In genomic region chr10:71815515-71816130, GRCh38 we compare ENCODE assay signal across 15 cellular contexts. TPM values are rescaled to one million over a fixed set of nuclear protein-coding genes. Genes with fewer than 3 reads are reported as not detected.
DNase-seq lines count a peak whose midpoint lies in the region; ATAC-seq and TF ChIP-seq lines count a peak whose summit lies in the region.
"Had no signal": no experiment of that assay in that cellular context is flagged by ENCODE, and none has a peak within 500 bp of the region (broad histone marks: within the 10 kb centered on the region; RNA-seq: fewer than 3 reads in every experiment).

No MANE protein-coding gene starts in this region.

- H3K27me3 ChIP-seq in Panc1 (ENCODE audit: control insufficient read depth, insufficient read depth, low read length): no peaks in the 10 kb centered on the region
- H3K27me3 ChIP-seq in colonic mucosa: no peaks in the 10 kb centered on the region
- H3K27me3 ChIP-seq in neuronal stem cell (ENCODE audit: control insufficient read depth in 3 of 3, insufficient read depth in 3 of 3, low read depth in 1 of 3, low read length in 3 of 3): no peaks in the 10 kb centered on the region
- H3K27me3 ChIP-seq in GM23338 (ENCODE audit: insufficient read depth): no peaks in the 10 kb centered on the region
- no peaks in the 10 kb centered on the region for H3K27me3 ChIP-seq in Caco-2 (replicated peaks; ENCODE audit: control insufficient read depth, insufficient read depth, low read length)

- ATAC-seq in Panc1 (no peak), GM23338 (no peak), GM19455 (IDR thresholded peaks at IDR 0.05; ENCODE audit: unreplicated experiment) (no peak)
- ATAC-seq: Right ventricle myocardium inferior had no signal

- no peak overlapping the region for H3K18ac ChIP-seq in neuronal stem cell (ENCODE audit: low read length)

- no peak overlapping the region for H3K4ac ChIP-seq in neuronal stem cell (ENCODE audit: low read length)

- H2BK15ac ChIP-seq in neuronal stem cell (ENCODE audit: low read length): no peak overlapping the region

- intact Hi-C loops in CD14-positive monocyte (cut with micrococcal nuclease) (loop anchor here in 1 of 2 donors (10.0 kb wide), 1 partner anchor 501 kb away; the partner anchor contains the start of gene SLC29A3), Panc1 (cut with micrococcal nuclease; ENCODE audit: unreplicated experiment) (loop anchor here (5.0 to 10.0 kb wide), 3 partner anchors 111 to 501 kb away; partner anchors contain the start of gene SLC29A3), colonic mucosa (cut with DNase I) (loop anchor here (10.0 kb wide), 2 partner anchors 111 to 431 kb away; no protein-coding TSS in a partner anchor), Caco-2 (cut with micrococcal nuclease; ENCODE audit: unreplicated experiment) (no loop called here)

- no peaks in the 10 kb centered on the region; the same call in 1 of the 2 replicates for H4K20me1 ChIP-seq in GM23338 (replicated peaks; ENCODE audit: insufficient read depth)

- no peak overlapping the region for H3K4me3 ChIP-seq in Panc1 (ENCODE audit: low read depth in 2 of 2, low read length in 2 of 2)
- H3K4me3 ChIP-seq in colonic mucosa: no peak overlapping the region
- no peak overlapping the region for H3K4me3 ChIP-seq in neuronal stem cell (ENCODE audit: low read length in 2 of 2)
- no peak overlapping the region for H3K4me3 ChIP-seq in GM23338
- H3K4me3 ChIP-seq in Caco-2 (ENCODE audit: low read depth, low read length): no peak overlapping the region
- H3K4me3 ChIP-seq: PC-9 had no signal

- H3K9me2 ChIP-seq in GM23338 (ENCODE audit: insufficient read depth): no peaks in the 10 kb centered on the region

- no peak for DNase-seq in CD14-positive monocyte (ENCODE audit: low spot score)
- DNase-seq in Panc1 (ENCODE audit: low read depth, low spot score): no peak
- DNase-seq in colonic mucosa: peak; percentile 15
- DNase-seq in neuronal stem cell (ENCODE audit: low spot score): no peak
- no peak for DNase-seq in GM23338 (ENCODE audit: low spot score)
- DNase-seq in Caco-2: no peak
- DNase-seq in NCI-H2171 (lab: John Stamatoyannopoulos, UW): no peak
- DNase-seq: CD4-positive, CD25-positive, alpha-beta regulatory T cell; GOT3; NCI-H2081 treated with DMSO at 0.1 percent for 48 hours; NCI-H524 had no signal

- H3K4me3 Mint-ChIP-seq in CD14-positive monocyte: no peak overlapping the region
- no peak overlapping the region for H3K4me3 Mint-ChIP-seq in GM23338
- no peak overlapping the region for H3K4me3 Mint-ChIP-seq in Caco-2 (ENCODE audit: unreplicated experiment)
- H3K4me3 Mint-ChIP-seq: CD4-positive, CD25-positive, alpha-beta regulatory T cell had no signal

- TF ChIP-seq CTCF in CD14-positive monocyte (IDR thresholded peaks at IDR 0.05) (no peak), Panc1 (IDR thresholded peaks at IDR 0.05) (no peak), colonic mucosa (IDR thresholded peaks at IDR 0.05) (no peak), GM23338 (conservative IDR thresholded peaks at IDR 0.05; ENCODE audit: low read depth in 2 of 2) (no peak), Caco-2 (IDR thresholded peaks at IDR 0.05; ENCODE audit: insufficient read depth in 1 of 2, low read depth in 1 of 2, low read length in 1 of 2, severe bottlenecking in 1 of 2, unreplicated experiment in 1 of 2) (no peak)

- H4K8ac ChIP-seq in neuronal stem cell (ENCODE audit: low read depth, low read length): no peak overlapping the region

- H3K27ac ChIP-seq in Panc1 (ENCODE audit: low read length): peak overlapping the region; percentile 57
- no peak overlapping the region for H3K27ac ChIP-seq in colonic mucosa
- no peak overlapping the region for H3K27ac ChIP-seq in neuronal stem cell (replicated peaks; ENCODE audit: low read length)
- no peak overlapping the region for H3K27ac ChIP-seq in GM23338 (ENCODE audit: low read depth)
- H3K27ac ChIP-seq: KMS-11, PC-9 had no signal

- H3K36me3 ChIP-seq in Panc1 (ENCODE audit: control insufficient read depth, insufficient read depth, low read length) (peaks cover 44% of the 10 kb centered on the region), colonic mucosa (peaks cover 14% of the 10 kb centered on the region), neuronal stem cell (replicated peaks in 1 of 2; ENCODE audit: control insufficient read depth in 2 of 2, insufficient read depth in 2 of 2, low read length in 2 of 2) (peaks cover 48 to 66% of the 10 kb centered on the region in 2 donors), GM23338 (ENCODE audit: insufficient read depth) (peaks cover 31% of the 10 kb centered on the region), Caco-2 (ENCODE audit: control insufficient read depth, insufficient read depth, low read length) (peaks cover 21% of the 10 kb centered on the region)

- H3K9me3 Mint-ChIP-seq in CD14-positive monocyte (no peaks in the 10 kb centered on the region), GM23338 (no peaks in the 10 kb centered on the region; the same call in 2 of the 3 replicates), Caco-2 (ENCODE audit: unreplicated experiment) (no peaks in the 10 kb centered on the region)
- H3K9me3 Mint-ChIP-seq: CD4-positive, CD25-positive, alpha-beta regulatory T cell had no signal

- peak overlapping the region; percentile 32 for H2BK5ac ChIP-seq in neuronal stem cell (ENCODE audit: low read length)

- no peaks in the 10 kb centered on the region for H3F3A ChIP-seq in GM23338 (replicated peaks; ENCODE audit: low read depth)

- H3K27ac Mint-ChIP-seq in CD14-positive monocyte (peak overlapping the region; percentile 70 to 98 (median 91)), GM23338 (no peak overlapping the region), Caco-2 (ENCODE audit: unreplicated experiment) (no peak overlapping the region)

- peaks cover 2% of the 10 kb centered on the region for H3K79me1 ChIP-seq in neuronal stem cell (ENCODE audit: low read depth, low read length)

- in situ Hi-C loops in Panc1 (cut with HindIII; ENCODE audit: low pct_unique_long_range_greater_than_20kb, low sequenced_read_pairs): no loop called here

- H3K4me1 ChIP-seq in Panc1 (ENCODE audit: control insufficient read depth, insufficient read depth, low read length) (peaks cover 51% of the 10 kb centered on the region), colonic mucosa (no peaks in the 10 kb centered on the region), neuronal stem cell (ENCODE audit: control insufficient read depth in 2 of 2, insufficient read depth in 1 of 2, low read depth in 1 of 2, low read length in 2 of 2) (peaks cover 0 to 3% of the 10 kb centered on the region in 2 donors), GM23338 (ENCODE audit: insufficient read depth) (no peaks in the 10 kb centered on the region), Caco-2 (no peaks in the 10 kb centered on the region)

- no peak overlapping the region for H2BK120ac ChIP-seq in neuronal stem cell (ENCODE audit: low read depth, low read length)

- CTCF ChIA-PET in Panc1 (lab: Charles Lee) (interaction anchor here (1.0 kb wide), 1 partner anchor 81 kb away, joined by 4 read pairs; no protein-coding TSS in a partner anchor), Caco-2 (lab: Charles Lee) (interaction anchor here (0.5 to 1.5 kb wide), 5 partner anchors 34 to 119 kb away, joined by 3 to 6 read pairs (median 3); no protein-coding TSS in a partner anchor)

- no peaks in the 10 kb centered on the region for H3K79me2 ChIP-seq in GM23338 (replicated peaks; ENCODE audit: insufficient read depth)

- H3K9me3 ChIP-seq in Panc1 (ENCODE audit: control insufficient read depth, insufficient read depth, low read depth, low read length) (no peaks in the 10 kb centered on the region), colonic mucosa (no peaks in the 10 kb centered on the region), neuronal stem cell (replicated peaks in 1 of 2; ENCODE audit: control insufficient read depth in 2 of 2, insufficient read depth in 1 of 2, low read depth in 1 of 2, low read length in 2 of 2) (no peaks in the 10 kb centered on the region), Caco-2 (no peaks in the 10 kb centered on the region)

- H2AFZ ChIP-seq in neuronal stem cell (ENCODE audit: low read length) (no peak overlapping the region), GM23338 (no peak overlapping the region)
- H2AFZ ChIP-seq: PC-9 had no signal

- no CpG with 5 or more reads among the region's 15 CpGs for WGBS in neuronal stem cell (ENCODE audit: extremely low coverage in 2 of 2, insufficient read length in 2 of 2, insufficient replicate concordance in 1 of 2), 2 donors

- peaks cover 80 to 88% of the 10 kb centered on the region in 2 donors for H3K36me3 Mint-ChIP-seq in CD14-positive monocyte
- H3K36me3 Mint-ChIP-seq in GM23338 (ENCODE audit: low read depth): peaks cover 57% of the 10 kb centered on the region
- H3K36me3 Mint-ChIP-seq in Caco-2 (ENCODE audit: insufficient read depth, unreplicated experiment): peaks cover 88% of the 10 kb centered on the region

- H4K91ac ChIP-seq in neuronal stem cell (ENCODE audit: low read depth, low read length, poor library complexity): no peak overlapping the region

- BruUV-seq in Panc1 (replicated peaks; lab: Mats Ljungman, UMichigan) (no TSS peak), Caco-2 (replicated peaks; lab: Mats Ljungman, UMichigan) (no TSS peak)

- no peak overlapping the region for H3K9ac ChIP-seq in colonic mucosa (ENCODE audit: low read depth in 2 of 2, low read length in 2 of 2)
- no peak overlapping the region for H3K9ac ChIP-seq in neuronal stem cell (ENCODE audit: low read depth, low read length, poor library complexity)
- H3K9ac ChIP-seq: KMS-11 had no signal

- H3K14ac ChIP-seq in neuronal stem cell (ENCODE audit: low read length): no peak overlapping the region

- no peak overlapping the region for H2AK5ac ChIP-seq in neuronal stem cell (ENCODE audit: low read depth, low read length)

- H3K23ac ChIP-seq in neuronal stem cell (ENCODE audit: low read depth, low read length, poor library complexity): peak overlapping the region; percentile 25

- H2BK12ac ChIP-seq in neuronal stem cell (ENCODE audit: low read length): no peak overlapping the region

- H3K4me2 ChIP-seq in neuronal stem cell (ENCODE audit: insufficient read depth, low read length, poor library complexity, severe bottlenecking) (no peak overlapping the region), GM23338 (no peak overlapping the region)
- H3K4me2 ChIP-seq: KMS-11, PC-9 had no signal

- H3K27me3 Mint-ChIP-seq in CD14-positive monocyte (ENCODE audit: low read depth in 3 of 3) (peaks cover 0 to 2% (median 0%) of the 10 kb centered on the region in 3 donors), GM23338 (ENCODE audit: insufficient read depth, low read depth, poor library complexity) (peaks cover 6% of the 10 kb centered on the region), Caco-2 (ENCODE audit: insufficient read depth, unreplicated experiment) (no peaks in the 10 kb centered on the region)
- H3K27me3 Mint-ChIP-seq: CD4-positive, CD25-positive, alpha-beta regulatory T cell had no signal

- H3K4me1 Mint-ChIP-seq in CD14-positive monocyte (peaks cover 84% of the 10 kb centered on the region), GM23338 (peaks cover 2% of the 10 kb centered on the region; the same call in 2 of the 3 replicates), Caco-2 (ENCODE audit: low read depth, unreplicated experiment) (peaks cover 7% of the 10 kb centered on the region)

- POLR2A ChIA-PET in Panc1 (lab: Charles Lee) (no interaction called here), Caco-2 (lab: Charles Lee) (no interaction called here)

RNA-seq across cellular contexts. Expression of gene PSAP, which starts 35.4 kb away (rescaled TPM):
- polyA plus RNA-seq in CD14-positive monocyte (1,000 to 10,000 TPM; 7,346 to 8,673 TPM), GM23338 (2016; fragmentation: Nextera tagmentation; extraction: Ambion mirVana) (144 and 151 TPM in 2 replicates)
- total RNA-seq in Panc1 (2021; ENCODE audit: unreplicated experiment) (3,649 TPM), colonic mucosa (100 to 1,000 TPM; 363 to 629 TPM), Caco-2 (2022) (1,227 and 1,316 TPM in 2 replicates)
- polyA plus RNA-seq in Panc1 (2012; ENCODE audit: insufficient read length): 4,189 TPM
- polyA plus RNA-seq in neuronal stem cell (2013, experiment 1 of 2): 264 TPM
- 263 TPM for polyA plus RNA-seq in neuronal stem cell (2013, experiment 2 of 2)
- 362 and 391 TPM in 2 replicates for total RNA-seq in GM23338 (2014; rRNA removed; shearing (Covaris generic))

RNA-seq across cellular contexts. Expression of gene VSIR, which starts 42.3 kb away (rescaled TPM):
- 1,000 to 10,000 TPM in 1 of 2 donors, 100 to 1,000 TPM in 1; 801 to 1,133 TPM for polyA plus RNA-seq in CD14-positive monocyte
- total RNA-seq in Panc1 (2021; ENCODE audit: unreplicated experiment): 34.9 TPM
- 45.4 TPM for polyA plus RNA-seq in Panc1 (2012; ENCODE audit: insufficient read length)
- 10 to 100 TPM; 41.2 to 42.8 TPM for total RNA-seq in colonic mucosa
- polyA plus RNA-seq in neuronal stem cell (2013, experiment 1 of 2): 0.29 TPM
- 0.48 TPM for polyA plus RNA-seq in neuronal stem cell (2013, experiment 2 of 2)
- total RNA-seq in GM23338 (2014; rRNA removed; shearing (Covaris generic)): 0.04 and 0.10 TPM in 2 replicates
- polyA plus RNA-seq in GM23338 (2016; fragmentation: Nextera tagmentation; extraction: Ambion mirVana): 0.74 TPM in 1 of 2 replicates, not detected in the other
- 41.9 and 44.0 TPM in 2 replicates for total RNA-seq in Caco-2 (2022)

Comparison
In these comparisons a context has a peak if more than half of its experiments do, and no peak if none do; other contexts are left out.
1. H3K27ac Mint-ChIP-seq: peak in CD14-positive monocyte (7 of 7); none in GM23338 (single experiment) and Caco-2 (single experiment).
2. RNA of gene VSIR, which starts 42.3 kb away (total RNA-seq): 41.9 to 44.0 TPM in Caco-2, 41.2 to 42.8 TPM in colonic mucosa and 34.9 TPM in Panc1 (single experiment); 0.04 to 0.10 TPM in GM23338; every median in the first group is over 10 times any median in the second.